25 cellular contexts compared by ENCODE assay signal in the genomic region with DNA sequence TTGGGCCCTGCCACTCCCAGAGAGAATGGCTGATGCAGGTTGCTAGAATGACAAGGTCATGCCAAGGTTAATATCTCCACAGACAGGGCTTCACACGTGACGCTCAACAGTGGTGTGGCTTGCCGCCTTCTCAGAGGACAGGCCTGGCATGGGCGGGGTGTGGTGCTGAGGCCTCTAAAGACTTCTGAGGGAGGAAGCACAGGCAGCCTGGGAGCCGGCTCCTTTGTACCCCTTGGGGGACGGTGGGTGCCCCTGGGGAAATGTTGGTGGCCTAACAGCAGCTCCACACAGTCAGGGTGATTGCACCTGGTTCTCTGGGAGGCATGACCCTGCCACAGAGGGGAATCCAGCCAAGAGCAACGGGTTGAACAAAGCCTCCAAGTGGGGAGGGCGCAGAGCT.
A peak's percentile ranks its signal among the peaks of the same experiment; 100 is the strongest.
DNase-seq lines count a peak whose midpoint lies in the region; ATAC-seq, FAIRE-seq and TF ChIP-seq lines count a peak whose summit lies in the region.
"Had no signal": no experiment of that assay in that cellular context is flagged by ENCODE, and none has a peak within 500 bp of the region (broad histone marks: within the 10 kb centered on the region; RNA-seq: fewer than 3 reads in every experiment).

No MANE protein-coding gene starts in this region.

- H3K27ac ChIP-seq in right atrium auricular region (no peak overlapping the region), endodermal cell (ENCODE audit: low read depth, low read length) (no peak overlapping the region), smooth muscle cell (ENCODE audit: low read depth) (no peak overlapping the region)
- H3K27ac ChIP-seq: ascending aorta, parathyroid adenoma, tibial nerve had no signal

- DNase-seq in right atrium auricular region (ENCODE audit: low spot score): peak; percentile 51
- DNase-seq in Right ventricle myocardium inferior (ENCODE audit: missing footprints): no peak
- peak; percentile 37 for DNase-seq in endodermal cell
- DNase-seq in GM12891 (ENCODE audit: insufficient read length, low spot score): no peak
- no peak for DNase-seq in smooth muscle cell (lab: John Stamatoyannopoulos, UW; ENCODE audit: unreplicated experiment)
- no peak for DNase-seq in NCI-H2227 treated with DMSO at 0.1 percent for 48 hours (lab: John Stamatoyannopoulos, UW)
- no peak for DNase-seq in activated CD8-positive, alpha-beta memory T cell treated with anti-CD3 and anti-CD28 coated beads, Interleukin-2, amount 50 U/mL, for 48 hours
- DNase-seq: 8988T; activated naive CD8-positive, alpha-beta T cell treated with anti-CD3 and anti-CD28 coated beads for 36 hours; caudate nucleus; CD8-positive, alpha-beta memory T cell; GDM1; GOT3; NCI-H1092 treated with DMSO at 0.1 percent for 48 hours; NCI-H2029; T1000 had no signal

- FAIRE-seq in GM12891 (lab: Jason Lieb, UNC): no peak
- FAIRE-seq: endometrium, islet of Langerhans had no signal

- H3K4me3 Mint-ChIP-seq in endodermal cell: no peak overlapping the region
- H3K4me3 Mint-ChIP-seq: activated naive CD8-positive, alpha-beta T cell treated with anti-CD3 and anti-CD28 coated beads for 36 hours; CD8-positive, alpha-beta memory T cell; dendritic cell treated with granulocyte-macrophage colony-stimulating factor and Interleukin-4, amounts not matched to agents 40 ng/mL and 50 ng/mL, for 4 days; natural killer cell treated with Interleukin-12 subunit alpha and Interleukin-12 subunit beta and Interleukin-15 and Interleukin-18, amount 100 ng/mL, for 72 hours had no signal

- no peaks in the 10 kb centered on the region for H3K27me3 ChIP-seq in right atrium auricular region
- no peaks in the 10 kb centered on the region for H3K27me3 ChIP-seq in endodermal cell (ENCODE audit: control insufficient read depth, insufficient read depth, low read length, poor library complexity, severe bottlenecking)
- H3K27me3 ChIP-seq in smooth muscle cell (ENCODE audit: low read depth): no peaks in the 10 kb centered on the region
- H3K27me3 ChIP-seq: ascending aorta, tibial nerve had no signal

- H3K4me1 ChIP-seq in right atrium auricular region (peaks cover 0 to 9% of the 10 kb centered on the region in 2 donors), endodermal cell (ENCODE audit: control insufficient read depth, insufficient read depth, low read length) (no peaks in the 10 kb centered on the region), smooth muscle cell (ENCODE audit: low read depth) (no peaks in the 10 kb centered on the region)
- H3K4me1 ChIP-seq: ascending aorta, parathyroid adenoma had no signal

- intact Hi-C loops in Right ventricle myocardium inferior (cut with DNase I): no loop called here

- no peaks in the 10 kb centered on the region for H4K20me1 ChIP-seq in smooth muscle cell (ENCODE audit: low read depth)

- H2AFZ ChIP-seq in smooth muscle cell (ENCODE audit: low read depth): no peak overlapping the region
- H2AFZ ChIP-seq: parathyroid adenoma had no signal

- ATAC-seq in Right ventricle myocardium inferior (no peak), HG03432 (IDR thresholded peaks at IDR 0.05; ENCODE audit: unreplicated experiment) (peak; percentile 60)
- ATAC-seq: natural killer cell treated with Interleukin-12 subunit alpha and Interleukin-12 subunit beta and Interleukin-15 and Interleukin-18, amount 100 ng/mL, for 72 hours; sciatic nerve had no signal

- H3K9me3 ChIP-seq in right atrium auricular region (no peaks in the 10 kb centered on the region), endodermal cell (ENCODE audit: control insufficient read depth, low read length) (no peaks in the 10 kb centered on the region), smooth muscle cell (replicated peaks; ENCODE audit: low read depth) (no peaks in the 10 kb centered on the region)
- H3K9me3 ChIP-seq: ascending aorta, tibial nerve had no signal

- 90 to 94% methylated on average over 6 to 8 of the region's 8 CpGs for WGBS in endodermal cell (ENCODE audit: insufficient coverage in 1 of 2, insufficient read length in 1 of 2), 2 experiments
- 95% methylated on average over 8 of the region's 8 CpGs for WGBS in smooth muscle cell (ENCODE audit: low lambda C conversion rate)

- no peak overlapping the region for H3K27ac Mint-ChIP-seq in endodermal cell
- H3K27ac Mint-ChIP-seq: activated naive CD8-positive, alpha-beta T cell treated with anti-CD3 and anti-CD28 coated beads for 36 hours; CD8-positive, alpha-beta memory T cell; dendritic cell treated with granulocyte-macrophage colony-stimulating factor and Interleukin-4, amounts not matched to agents 40 ng/mL and 50 ng/mL, for 4 days; natural killer cell treated with Interleukin-12 subunit alpha and Interleukin-12 subunit beta and Interleukin-15 and Interleukin-18, amount 100 ng/mL, for 72 hours had no signal

- H3K9me3 Mint-ChIP-seq in endodermal cell: no peaks in the 10 kb centered on the region
- H3K9me3 Mint-ChIP-seq: activated naive CD8-positive, alpha-beta T cell treated with anti-CD3 and anti-CD28 coated beads for 36 hours; CD8-positive, alpha-beta memory T cell; dendritic cell treated with granulocyte-macrophage colony-stimulating factor and Interleukin-4, amounts not matched to agents 40 ng/mL and 50 ng/mL, for 4 days; natural killer cell treated with Interleukin-12 subunit alpha and Interleukin-12 subunit beta and Interleukin-15 and Interleukin-18, amount 100 ng/mL, for 72 hours had no signal

- H3K9ac ChIP-seq in endodermal cell (ENCODE audit: extremely low read depth, low read length, poor library complexity, severe bottlenecking): no peak overlapping the region
- no peak overlapping the region for H3K9ac ChIP-seq in smooth muscle cell (ENCODE audit: low read depth)
- H3K9ac ChIP-seq: parathyroid adenoma had no signal

- H3K36me3 Mint-ChIP-seq in endodermal cell (ENCODE audit: low read depth): no peaks in the 10 kb centered on the region
- H3K36me3 Mint-ChIP-seq: activated naive CD8-positive, alpha-beta T cell treated with anti-CD3 and anti-CD28 coated beads for 36 hours; CD8-positive, alpha-beta memory T cell; natural killer cell treated with Interleukin-12 subunit alpha and Interleukin-12 subunit beta and Interleukin-15 and Interleukin-18, amount 100 ng/mL, for 72 hours had no signal

- no peak overlapping the region for H3K4me2 ChIP-seq in smooth muscle cell

- no peak overlapping the region for H3K4me3 ChIP-seq in right atrium auricular region
- H3K4me3 ChIP-seq in endodermal cell (ENCODE audit: low read length): no peak overlapping the region
- no peak overlapping the region for H3K4me3 ChIP-seq in smooth muscle cell
- H3K4me3 ChIP-seq: ascending aorta, tibial nerve had no signal

- no peak for TF ChIP-seq CTCF in right atrium auricular region (IDR thresholded peaks at IDR 0.05)
- no peak for TF ChIP-seq CTCF in endodermal cell (conservative IDR thresholded peaks at IDR 0.05)
- TF ChIP-seq CTCF in smooth muscle cell (IDR thresholded peaks at IDR 0.05; ENCODE audit: borderline replicate concordance, insufficient read depth, poor library complexity, severe bottlenecking): no peak

- H3F3A ChIP-seq in smooth muscle cell (ENCODE audit: low read depth): no peaks in the 10 kb centered on the region

- no peaks in the 10 kb centered on the region for H3K79me2 ChIP-seq in smooth muscle cell (ENCODE audit: low read depth)
- H3K79me2 ChIP-seq: parathyroid adenoma had no signal

- H3K36me3 ChIP-seq in right atrium auricular region (no peaks in the 10 kb centered on the region), endodermal cell (ENCODE audit: control insufficient read depth, insufficient read depth, low read length) (no peaks in the 10 kb centered on the region), smooth muscle cell (ENCODE audit: low read depth) (no peaks in the 10 kb centered on the region)
- H3K36me3 ChIP-seq: ascending aorta, tibial nerve had no signal

- no peaks in the 10 kb centered on the region for H3K27me3 Mint-ChIP-seq in endodermal cell (ENCODE audit: insufficient read depth)
- H3K27me3 Mint-ChIP-seq: activated naive CD8-positive, alpha-beta T cell treated with anti-CD3 and anti-CD28 coated beads for 36 hours had no signal

- H3K4me1 Mint-ChIP-seq in endodermal cell: no peaks in the 10 kb centered on the region
- H3K4me1 Mint-ChIP-seq: activated naive CD8-positive, alpha-beta T cell treated with anti-CD3 and anti-CD28 coated beads for 36 hours; CD8-positive, alpha-beta memory T cell had no signal

- no peak for TF ChIP-seq POLR2A in GM12891 (IDR thresholded peaks at IDR 0.05; ENCODE audit: low read depth, low read length)

TF ChIP-seq in GM12891, 5 proteins besides CTCF, POLR2A, EP300 and RAD21:
- no peak for TF ChIP-seq POLR2AphosphoS5 (IDR thresholded peaks at IDR 0.05; ENCODE audit: low read depth, low read length)
- no peak for TF ChIP-seq TAF1 (IDR thresholded peaks at IDR 0.05; ENCODE audit: low read depth, low read length)
- no peak for TF ChIP-seq POU2F2 (IDR thresholded peaks at IDR 0.05; ENCODE audit: low read depth, low read length)
- TF ChIP-seq SPI1 (IDR thresholded peaks at IDR 0.05; ENCODE audit: low read depth, low read length): no peak

Comparison
In these comparisons a context has a peak if more than half of its experiments do, and no peak if none do; other contexts are left out.
1. DNase-seq: peak in right atrium auricular region (single experiment) and endodermal cell (single experiment); none in Right ventricle myocardium inferior (single experiment), GM12891 (single experiment), smooth muscle cell (single experiment), NCI-H2227 treated with DMSO at 0.1 percent for 48 hours (single experiment) and activated CD8-positive, alpha-beta memory T cell treated with anti-CD3 and anti-CD28 coated beads, Interleukin-2, amount 50 U/mL, for 48 hours (single experiment).